Comparison of ENCODE assay signal across 1 cellular context in genomic region chrX:2514131-2514530, GRCh38.
TF ChIP-seq lines count a peak whose summit lies in the region.

No MANE protein-coding gene starts in this region.

TF ChIP-seq in GM12878, 131 proteins besides CTCF, POLR2A, EP300 and RAD21 (continued from another document):
- no peak for TF ChIP-seq E2F4 (IDR thresholded peaks at IDR 0.05; ENCODE audit: low read depth, low read length)
- no peak for TF ChIP-seq SREBF2 (IDR thresholded peaks at IDR 0.05; ENCODE audit: low read length)
- TF ChIP-seq SMC3 (IDR thresholded peaks at IDR 0.05; ENCODE audit: borderline replicate concordance, low read length) = no peak
- no peak for TF ChIP-seq ATF3 (IDR thresholded peaks at IDR 0.05; ENCODE audit: borderline replicate concordance, extremely low read depth, low read depth, low read length)
- TF ChIP-seq MXI1 (IDR thresholded peaks at IDR 0.05; ENCODE audit: low read depth, low read length) = no peak
- no peak for TF ChIP-seq IRF4 (IDR thresholded peaks at IDR 0.05; ENCODE audit: low read depth, low read length)
- TF ChIP-seq FOXK2 (IDR thresholded peaks at IDR 0.05) = no peak
- no peak for TF ChIP-seq RBBP5 (conservative IDR thresholded peaks at IDR 0.05)
- no peak for TF ChIP-seq SPI1 (IDR thresholded peaks at IDR 0.05; ENCODE audit: borderline replicate concordance, insufficient read depth, low read depth, low read length)
- TF ChIP-seq HSF1 (IDR thresholded peaks at IDR 0.05; ENCODE audit: low read depth, low read length) = no peak
- no peak for TF ChIP-seq MYB (IDR thresholded peaks at IDR 0.05; ENCODE audit: borderline replicate concordance, low read depth, low read length)
- TF ChIP-seq CHD2 (IDR thresholded peaks at IDR 0.05; ENCODE audit: borderline replicate concordance, low read depth, low read length) = no peak
